In the genomic region with DNA sequence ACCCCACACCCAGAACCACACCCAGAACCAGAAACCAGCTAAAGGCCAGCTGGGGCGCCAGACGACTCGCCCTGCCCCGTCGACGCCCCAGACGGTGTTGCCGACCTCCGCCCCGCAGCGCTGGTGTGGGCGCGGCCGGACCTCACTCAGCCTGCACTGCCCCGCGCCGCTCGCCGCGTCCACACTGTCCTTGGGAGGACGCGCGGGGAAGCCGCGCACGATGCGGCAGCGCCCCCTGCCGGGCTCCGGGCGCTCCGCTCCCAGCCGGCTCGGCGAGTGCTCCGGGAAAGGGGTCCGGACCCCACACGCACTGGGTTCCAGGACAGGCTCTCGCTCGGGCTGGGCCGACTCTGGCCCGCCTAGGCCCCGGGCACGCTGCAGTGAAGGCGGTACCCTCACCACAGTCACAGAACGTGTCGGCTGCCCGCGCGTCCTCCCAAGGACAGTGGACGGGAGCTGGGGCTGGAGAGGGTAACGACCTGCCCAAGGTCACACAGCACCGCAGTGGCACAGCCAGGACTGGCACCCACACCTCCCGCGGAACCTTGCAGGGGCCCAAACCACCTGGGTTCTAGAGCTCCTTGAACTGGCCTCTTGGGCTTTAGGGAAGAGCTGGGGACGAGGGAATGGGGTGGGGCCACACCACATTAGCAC, we compare ENCODE assay signal across 1 cellular context.
TF ChIP-seq lines count a peak whose summit lies in the region.

No MANE protein-coding gene starts in this region.

TF ChIP-seq in K562, 482 proteins besides CTCF, POLR2A, EP300 and RAD21 (continued from another document):
- TF ChIP-seq, protein P1, sequence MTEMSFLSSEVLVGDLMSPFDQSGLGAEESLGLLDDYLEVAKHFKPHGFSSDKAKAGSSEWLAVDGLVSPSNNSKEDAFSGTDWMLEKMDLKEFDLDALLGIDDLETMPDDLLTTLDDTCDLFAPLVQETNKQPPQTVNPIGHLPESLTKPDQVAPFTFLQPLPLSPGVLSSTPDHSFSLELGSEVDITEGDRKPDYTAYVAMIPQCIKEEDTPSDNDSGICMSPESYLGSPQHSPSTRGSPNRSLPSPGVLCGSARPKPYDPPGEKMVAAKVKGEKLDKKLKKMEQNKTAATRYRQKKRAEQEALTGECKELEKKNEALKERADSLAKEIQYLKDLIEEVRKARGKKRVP (CRISPR knock-in tag; IDR thresholded peaks at IDR 0.05) = no peak
- TF ChIP-seq ZNF444 (CRISPR knock-in tag; IDR thresholded peaks at IDR 0.05) (no peak), HNRNPLL (IDR thresholded peaks at IDR 0.05; ENCODE audit: low read depth, low read length, poor library complexity, severe bottlenecking) (no peak), KLF1 (tag; IDR thresholded peaks at IDR 0.05) (0 out of 2 replicates have a peak, but pooled peaks have one; percentile 20), FIP1L1 (IDR thresholded peaks at IDR 0.05; ENCODE audit: low read depth, low read length, poor library complexity, severe bottlenecking) (peak; percentile 70), MIER1 (IDR thresholded peaks at IDR 0.05; ENCODE audit: low read depth) (no peak), XRCC3 (IDR thresholded peaks at IDR 0.05) (no peak), POLR2AphosphoS5 (IDR thresholded peaks at IDR 0.05; ENCODE audit: control insufficient read depth, insufficient read depth, low read depth, low read length) (no peak), ZFP1 (CRISPR knock-in tag; IDR thresholded peaks at IDR 0.05) (no peak), TGIF2 (CRISPR knock-in tag; IDR thresholded peaks at IDR 0.05) (no peak), SIRT6 (IDR thresholded peaks at IDR 0.05; ENCODE audit: low read depth, low read length) (no peak), BCL6 (CRISPR knock-in tag; IDR thresholded peaks at IDR 0.05) (no peak), MYC (IDR thresholded peaks at IDR 0.05; ENCODE audit: low read depth, low read length) (peak; percentile 46; the same call in 1 of the 2 replicates), MYC (CRISPR knock-in tag; IDR thresholded peaks at IDR 0.05; ENCODE audit: borderline replicate concordance, low read depth) (no peak), RB1 (IDR thresholded peaks at IDR 0.05; ENCODE audit: low read depth) (peak; percentile 96), TOE1 (IDR thresholded peaks at IDR 0.05; ENCODE audit: borderline replicate concordance) (0 out of 2 replicates have a peak, but pooled peaks have one; percentile 15), TOE1 (CRISPR knock-in tag; IDR thresholded peaks at IDR 0.05; ENCODE audit: borderline replicate concordance, low read depth) (no peak), NELFE (IDR thresholded peaks at IDR 0.05; ENCODE audit: insufficient read depth, insufficient read length) (no peak), SMARCC2 (IDR thresholded peaks at IDR 0.05; ENCODE audit: low read depth) (peak; percentile 37; the same call in 1 of the 2 replicates), FOXP1 (CRISPR knock-in tag; IDR thresholded peaks at IDR 0.05) (peak; percentile 56; the same call in 1 of the 2 replicates), SRSF1 (IDR thresholded peaks at IDR 0.05; ENCODE audit: low read depth, low read length) (0 out of 2 replicates have a peak, but pooled peaks have one; percentile 63), ZNF316 (IDR thresholded peaks at IDR 0.05) (no peak), CTBP1 (IDR thresholded peaks at IDR 0.05; ENCODE audit: borderline replicate concordance) (peak; percentile 71), ZBTB7A (IDR thresholded peaks at IDR 0.05; ENCODE audit: borderline replicate concordance, control insufficient read depth, low read depth, low read length) (peak; percentile 85)
- TF ChIP-seq, protein P2, sequence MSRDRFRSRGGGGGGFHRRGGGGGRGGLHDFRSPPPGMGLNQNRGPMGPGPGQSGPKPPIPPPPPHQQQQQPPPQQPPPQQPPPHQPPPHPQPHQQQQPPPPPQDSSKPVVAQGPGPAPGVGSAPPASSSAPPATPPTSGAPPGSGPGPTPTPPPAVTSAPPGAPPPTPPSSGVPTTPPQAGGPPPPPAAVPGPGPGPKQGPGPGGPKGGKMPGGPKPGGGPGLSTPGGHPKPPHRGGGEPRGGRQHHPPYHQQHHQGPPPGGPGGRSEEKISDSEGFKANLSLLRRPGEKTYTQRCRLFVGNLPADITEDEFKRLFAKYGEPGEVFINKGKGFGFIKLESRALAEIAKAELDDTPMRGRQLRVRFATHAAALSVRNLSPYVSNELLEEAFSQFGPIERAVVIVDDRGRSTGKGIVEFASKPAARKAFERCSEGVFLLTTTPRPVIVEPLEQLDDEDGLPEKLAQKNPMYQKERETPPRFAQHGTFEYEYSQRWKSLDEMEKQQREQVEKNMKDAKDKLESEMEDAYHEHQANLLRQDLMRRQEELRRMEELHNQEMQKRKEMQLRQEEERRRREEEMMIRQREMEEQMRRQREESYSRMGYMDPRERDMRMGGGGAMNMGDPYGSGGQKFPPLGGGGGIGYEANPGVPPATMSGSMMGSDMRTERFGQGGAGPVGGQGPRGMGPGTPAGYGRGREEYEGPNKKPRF (IDR thresholded peaks at IDR 0.05; ENCODE audit: low read depth, low read length) = no peak
- TF ChIP-seq, protein P3, sequence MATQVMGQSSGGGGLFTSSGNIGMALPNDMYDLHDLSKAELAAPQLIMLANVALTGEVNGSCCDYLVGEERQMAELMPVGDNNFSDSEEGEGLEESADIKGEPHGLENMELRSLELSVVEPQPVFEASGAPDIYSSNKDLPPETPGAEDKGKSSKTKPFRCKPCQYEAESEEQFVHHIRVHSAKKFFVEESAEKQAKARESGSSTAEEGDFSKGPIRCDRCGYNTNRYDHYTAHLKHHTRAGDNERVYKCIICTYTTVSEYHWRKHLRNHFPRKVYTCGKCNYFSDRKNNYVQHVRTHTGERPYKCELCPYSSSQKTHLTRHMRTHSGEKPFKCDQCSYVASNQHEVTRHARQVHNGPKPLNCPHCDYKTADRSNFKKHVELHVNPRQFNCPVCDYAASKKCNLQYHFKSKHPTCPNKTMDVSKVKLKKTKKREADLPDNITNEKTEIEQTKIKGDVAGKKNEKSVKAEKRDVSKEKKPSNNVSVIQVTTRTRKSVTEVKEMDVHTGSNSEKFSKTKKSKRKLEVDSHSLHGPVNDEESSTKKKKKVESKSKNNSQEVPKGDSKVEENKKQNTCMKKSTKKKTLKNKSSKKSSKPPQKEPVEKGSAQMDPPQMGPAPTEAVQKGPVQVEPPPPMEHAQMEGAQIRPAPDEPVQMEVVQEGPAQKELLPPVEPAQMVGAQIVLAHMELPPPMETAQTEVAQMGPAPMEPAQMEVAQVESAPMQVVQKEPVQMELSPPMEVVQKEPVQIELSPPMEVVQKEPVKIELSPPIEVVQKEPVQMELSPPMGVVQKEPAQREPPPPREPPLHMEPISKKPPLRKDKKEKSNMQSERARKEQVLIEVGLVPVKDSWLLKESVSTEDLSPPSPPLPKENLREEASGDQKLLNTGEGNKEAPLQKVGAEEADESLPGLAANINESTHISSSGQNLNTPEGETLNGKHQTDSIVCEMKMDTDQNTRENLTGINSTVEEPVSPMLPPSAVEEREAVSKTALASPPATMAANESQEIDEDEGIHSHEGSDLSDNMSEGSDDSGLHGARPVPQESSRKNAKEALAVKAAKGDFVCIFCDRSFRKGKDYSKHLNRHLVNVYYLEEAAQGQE (CRISPR knock-in tag; IDR thresholded peaks at IDR 0.05; ENCODE audit: low read depth) = peak; percentile 66; the same call in 1 of the 2 replicates
- TF ChIP-seq, protein P4, sequence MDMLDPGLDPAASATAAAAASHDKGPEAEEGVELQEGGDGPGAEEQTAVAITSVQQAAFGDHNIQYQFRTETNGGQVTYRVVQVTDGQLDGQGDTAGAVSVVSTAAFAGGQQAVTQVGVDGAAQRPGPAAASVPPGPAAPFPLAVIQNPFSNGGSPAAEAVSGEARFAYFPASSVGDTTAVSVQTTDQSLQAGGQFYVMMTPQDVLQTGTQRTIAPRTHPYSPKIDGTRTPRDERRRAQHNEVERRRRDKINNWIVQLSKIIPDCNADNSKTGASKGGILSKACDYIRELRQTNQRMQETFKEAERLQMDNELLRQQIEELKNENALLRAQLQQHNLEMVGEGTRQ (CRISPR knock-in tag; IDR thresholded peaks at IDR 0.05) = no peak
- TF ChIP-seq, protein P5, sequence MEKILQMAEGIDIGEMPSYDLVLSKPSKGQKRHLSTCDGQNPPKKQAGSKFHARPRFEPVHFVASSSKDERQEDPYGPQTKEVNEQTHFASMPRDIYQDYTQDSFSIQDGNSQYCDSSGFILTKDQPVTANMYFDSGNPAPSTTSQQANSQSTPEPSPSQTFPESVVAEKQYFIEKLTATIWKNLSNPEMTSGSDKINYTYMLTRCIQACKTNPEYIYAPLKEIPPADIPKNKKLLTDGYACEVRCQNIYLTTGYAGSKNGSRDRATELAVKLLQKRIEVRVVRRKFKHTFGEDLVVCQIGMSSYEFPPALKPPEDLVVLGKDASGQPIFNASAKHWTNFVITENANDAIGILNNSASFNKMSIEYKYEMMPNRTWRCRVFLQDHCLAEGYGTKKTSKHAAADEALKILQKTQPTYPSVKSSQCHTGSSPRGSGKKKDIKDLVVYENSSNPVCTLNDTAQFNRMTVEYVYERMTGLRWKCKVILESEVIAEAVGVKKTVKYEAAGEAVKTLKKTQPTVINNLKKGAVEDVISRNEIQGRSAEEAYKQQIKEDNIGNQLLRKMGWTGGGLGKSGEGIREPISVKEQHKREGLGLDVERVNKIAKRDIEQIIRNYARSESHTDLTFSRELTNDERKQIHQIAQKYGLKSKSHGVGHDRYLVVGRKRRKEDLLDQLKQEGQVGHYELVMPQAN (IDR thresholded peaks at IDR 0.05; ENCODE audit: borderline replicate concordance) = no peak
- TF ChIP-seq, protein P6, sequence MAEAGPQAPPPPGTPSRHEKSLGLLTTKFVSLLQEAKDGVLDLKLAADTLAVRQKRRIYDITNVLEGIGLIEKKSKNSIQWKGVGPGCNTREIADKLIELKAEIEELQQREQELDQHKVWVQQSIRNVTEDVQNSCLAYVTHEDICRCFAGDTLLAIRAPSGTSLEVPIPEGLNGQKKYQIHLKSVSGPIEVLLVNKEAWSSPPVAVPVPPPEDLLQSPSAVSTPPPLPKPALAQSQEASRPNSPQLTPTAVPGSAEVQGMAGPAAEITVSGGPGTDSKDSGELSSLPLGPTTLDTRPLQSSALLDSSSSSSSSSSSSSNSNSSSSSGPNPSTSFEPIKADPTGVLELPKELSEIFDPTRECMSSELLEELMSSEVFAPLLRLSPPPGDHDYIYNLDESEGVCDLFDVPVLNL (CRISPR knock-in tag; IDR thresholded peaks at IDR 0.05; ENCODE audit: low read depth) = no peak
